In the genomic region with DNA sequence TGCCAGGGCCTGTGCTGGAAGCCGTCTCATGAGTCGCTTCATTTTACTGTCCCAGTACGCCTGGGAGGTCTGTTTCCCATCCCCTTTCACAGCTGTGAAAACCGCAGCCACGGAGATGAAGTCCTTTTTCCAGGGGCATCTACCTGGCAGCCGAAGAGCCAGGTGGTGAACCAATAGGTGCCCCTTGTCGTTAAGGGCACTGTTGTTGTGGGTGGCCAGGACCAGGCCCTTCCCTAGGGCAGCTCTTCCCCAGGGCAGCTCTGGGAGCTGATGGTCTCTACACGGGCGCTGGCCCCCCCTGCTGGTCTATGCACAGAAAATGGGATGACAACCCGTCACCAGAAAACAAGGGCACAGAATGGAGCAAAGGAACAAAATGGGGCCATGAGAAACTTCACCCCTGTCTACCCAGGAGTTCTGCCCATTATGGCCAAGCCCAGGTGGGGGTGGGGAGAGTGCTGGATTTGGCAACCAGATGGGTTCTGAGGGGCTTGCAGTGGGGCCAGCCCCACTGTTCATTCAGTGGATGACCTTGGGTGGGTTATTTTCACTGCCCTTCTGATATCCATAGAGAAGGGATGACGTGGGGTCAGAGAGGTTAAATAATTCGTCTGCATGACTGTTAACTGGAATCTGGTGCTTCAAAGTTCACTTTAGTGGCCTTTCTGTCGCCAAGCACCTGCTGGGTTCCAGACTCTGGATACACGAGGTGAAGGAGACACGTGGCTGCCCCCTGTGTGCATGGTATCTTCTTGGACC, we compare ENCODE assay signal across 1 cellular context.
TF ChIP-seq lines count a peak whose summit lies in the region.

No MANE protein-coding gene starts in this region.

TF ChIP-seq in HepG2, 621 proteins besides CTCF, POLR2A, EP300 and RAD21 (continued from another document and continues in another):
- TF ChIP-seq PCBP1 (IDR thresholded peaks at IDR 0.05; ENCODE audit: borderline replicate concordance, low read depth, low read length) = no peak
- no peak for TF ChIP-seq ZKSCAN5 (CRISPR knock-in tag; IDR thresholded peaks at IDR 0.05)
- TF ChIP-seq, protein P1, sequence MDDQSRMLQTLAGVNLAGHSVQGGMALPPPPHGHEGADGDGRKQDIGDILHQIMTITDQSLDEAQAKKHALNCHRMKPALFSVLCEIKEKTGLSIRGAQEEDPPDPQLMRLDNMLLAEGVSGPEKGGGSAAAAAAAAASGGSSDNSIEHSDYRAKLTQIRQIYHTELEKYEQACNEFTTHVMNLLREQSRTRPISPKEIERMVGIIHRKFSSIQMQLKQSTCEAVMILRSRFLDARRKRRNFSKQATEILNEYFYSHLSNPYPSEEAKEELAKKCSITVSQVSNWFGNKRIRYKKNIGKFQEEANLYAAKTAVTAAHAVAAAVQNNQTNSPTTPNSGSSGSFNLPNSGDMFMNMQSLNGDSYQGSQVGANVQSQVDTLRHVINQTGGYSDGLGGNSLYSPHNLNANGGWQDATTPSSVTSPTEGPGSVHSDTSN (CRISPR knock-in tag; IDR thresholded peaks at IDR 0.05; ENCODE audit: borderline replicate concordance) = no peak
- TF ChIP-seq ZNF607 (CRISPR knock-in tag; IDR thresholded peaks at IDR 0.05; ENCODE audit: borderline replicate concordance) = peak; percentile 39; the same call in 1 of the 2 replicates
- no peak for TF ChIP-seq NFE2L2 (IDR thresholded peaks at IDR 0.05; ENCODE audit: low read length)
- TF ChIP-seq, protein P2, sequence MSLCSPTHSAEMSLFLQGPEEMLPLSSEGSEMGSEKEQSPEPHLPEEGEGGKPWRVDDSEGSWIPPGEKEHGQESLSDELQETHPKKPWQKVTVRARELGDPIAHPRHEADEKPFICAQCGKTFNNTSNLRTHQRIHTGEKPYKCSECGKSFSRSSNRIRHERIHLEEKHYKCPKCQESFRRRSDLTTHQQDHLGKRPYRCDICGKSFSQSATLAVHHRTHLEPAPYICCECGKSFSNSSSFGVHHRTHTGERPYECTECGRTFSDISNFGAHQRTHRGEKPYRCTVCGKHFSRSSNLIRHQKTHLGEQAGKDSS (CRISPR knock-in tag; IDR thresholded peaks at IDR 0.05; ENCODE audit: borderline replicate concordance, low read depth) = peak; percentile 92
- TF ChIP-seq ZNF33B (CRISPR knock-in tag; IDR thresholded peaks at IDR 0.05) = no peak
- TF ChIP-seq ZNF24 (IDR thresholded peaks at IDR 0.05) = no peak
- no peak; the same call in 1 of the 2 replicates for TF ChIP-seq NFE2L1 (CRISPR knock-in tag; IDR thresholded peaks at IDR 0.05; ENCODE audit: borderline replicate concordance)
- TF ChIP-seq, protein P3, sequence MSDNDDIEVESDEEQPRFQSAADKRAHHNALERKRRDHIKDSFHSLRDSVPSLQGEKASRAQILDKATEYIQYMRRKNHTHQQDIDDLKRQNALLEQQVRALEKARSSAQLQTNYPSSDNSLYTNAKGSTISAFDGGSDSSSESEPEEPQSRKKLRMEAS (IDR thresholded peaks at IDR 0.05) = no peak; the same call in 1 of the 2 replicates
- TF ChIP-seq, protein P4, sequence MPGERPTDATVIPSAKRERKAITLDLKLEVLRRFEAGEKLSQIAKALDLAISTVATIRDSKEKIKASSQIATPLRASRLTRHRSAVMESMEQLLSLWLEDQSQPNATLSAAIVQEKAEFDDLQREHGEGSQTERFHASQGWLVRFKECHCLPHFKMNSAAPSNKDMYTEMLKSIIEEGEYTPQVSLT (CRISPR knock-in tag; IDR thresholded peaks at IDR 0.05; ENCODE audit: borderline replicate concordance, low read depth) = no peak
- peak; percentile 64; the same call in 1 of the 2 replicates for TF ChIP-seq MIER3 (CRISPR knock-in tag; IDR thresholded peaks at IDR 0.05; ENCODE audit: borderline replicate concordance)
- TF ChIP-seq ZNF614 (CRISPR knock-in tag; IDR thresholded peaks at IDR 0.05; ENCODE audit: borderline replicate concordance) = no peak
- no peak for TF ChIP-seq POLR2AphosphoS5 (IDR thresholded peaks at IDR 0.05; ENCODE audit: low read depth, low read length)
- no peak for TF ChIP-seq TMF1 (CRISPR knock-in tag; IDR thresholded peaks at IDR 0.05; ENCODE audit: low read depth)
- TF ChIP-seq, protein P5, sequence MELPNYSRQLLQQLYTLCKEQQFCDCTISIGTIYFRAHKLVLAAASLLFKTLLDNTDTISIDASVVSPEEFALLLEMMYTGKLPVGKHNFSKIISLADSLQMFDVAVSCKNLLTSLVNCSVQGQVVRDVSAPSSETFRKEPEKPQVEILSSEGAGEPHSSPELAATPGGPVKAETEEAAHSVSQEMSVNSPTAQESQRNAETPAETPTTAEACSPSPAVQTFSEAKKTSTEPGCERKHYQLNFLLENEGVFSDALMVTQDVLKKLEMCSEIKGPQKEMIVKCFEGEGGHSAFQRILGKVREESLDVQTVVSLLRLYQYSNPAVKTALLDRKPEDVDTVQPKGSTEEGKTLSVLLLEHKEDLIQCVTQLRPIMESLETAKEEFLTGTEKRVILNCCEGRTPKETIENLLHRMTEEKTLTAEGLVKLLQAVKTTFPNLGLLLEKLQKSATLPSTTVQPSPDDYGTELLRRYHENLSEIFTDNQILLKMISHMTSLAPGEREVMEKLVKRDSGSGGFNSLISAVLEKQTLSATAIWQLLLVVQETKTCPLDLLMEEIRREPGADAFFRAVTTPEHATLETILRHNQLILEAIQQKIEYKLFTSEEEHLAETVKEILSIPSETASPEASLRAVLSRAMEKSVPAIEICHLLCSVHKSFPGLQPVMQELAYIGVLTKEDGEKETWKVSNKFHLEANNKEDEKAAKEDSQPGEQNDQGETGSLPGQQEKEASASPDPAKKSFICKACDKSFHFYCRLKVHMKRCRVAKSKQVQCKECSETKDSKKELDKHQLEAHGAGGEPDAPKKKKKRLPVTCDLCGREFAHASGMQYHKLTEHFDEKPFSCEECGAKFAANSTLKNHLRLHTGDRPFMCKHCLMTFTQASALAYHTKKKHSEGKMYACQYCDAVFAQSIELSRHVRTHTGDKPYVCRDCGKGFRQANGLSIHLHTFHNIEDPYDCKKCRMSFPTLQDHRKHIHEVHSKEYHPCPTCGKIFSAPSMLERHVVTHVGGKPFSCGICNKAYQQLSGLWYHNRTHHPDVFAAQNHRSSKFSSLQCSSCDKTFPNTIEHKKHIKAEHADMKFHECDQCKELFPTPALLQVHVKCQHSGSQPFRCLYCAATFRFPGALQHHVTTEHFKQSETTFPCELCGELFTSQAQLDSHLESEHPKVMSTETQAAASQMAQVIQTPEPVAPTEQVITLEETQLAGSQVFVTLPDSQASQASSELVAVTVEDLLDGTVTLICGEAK (IDR thresholded peaks at IDR 0.05) = no peak
- TF ChIP-seq, protein P5 (CRISPR knock-in tag; IDR thresholded peaks at IDR 0.05) = no peak; the same call in 1 of the 2 replicates
- no peak for TF ChIP-seq HOXA9 (CRISPR knock-in tag; IDR thresholded peaks at IDR 0.05; ENCODE audit: borderline replicate concordance)
- no peak for TF ChIP-seq MIER2 (CRISPR knock-in tag; IDR thresholded peaks at IDR 0.05)
- TF ChIP-seq NCOA5 (CRISPR knock-in tag; IDR thresholded peaks at IDR 0.05) = no peak
- TF ChIP-seq HDAC6 (IDR thresholded peaks at IDR 0.05; ENCODE audit: low read depth, low read length) = no peak
- no peak for TF ChIP-seq SETDB1 (CRISPR knock-in tag; IDR thresholded peaks at IDR 0.05; ENCODE audit: borderline replicate concordance)
- TF ChIP-seq ZNF792 (CRISPR knock-in tag; IDR thresholded peaks at IDR 0.05) = no peak
- TF ChIP-seq, protein P6, sequence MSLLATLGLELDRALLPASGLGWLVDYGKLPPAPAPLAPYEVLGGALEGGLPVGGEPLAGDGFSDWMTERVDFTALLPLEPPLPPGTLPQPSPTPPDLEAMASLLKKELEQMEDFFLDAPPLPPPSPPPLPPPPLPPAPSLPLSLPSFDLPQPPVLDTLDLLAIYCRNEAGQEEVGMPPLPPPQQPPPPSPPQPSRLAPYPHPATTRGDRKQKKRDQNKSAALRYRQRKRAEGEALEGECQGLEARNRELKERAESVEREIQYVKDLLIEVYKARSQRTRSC (CRISPR knock-in tag; IDR thresholded peaks at IDR 0.05; ENCODE audit: low read depth) = peak; percentile 94
- TF ChIP-seq ZNF180 (CRISPR knock-in tag; IDR thresholded peaks at IDR 0.05; ENCODE audit: borderline replicate concordance, low read depth) = 0 out of 2 replicates have a peak, but pooled peaks have one; percentile 75
- no peak for TF ChIP-seq SPEN (CRISPR knock-in tag; IDR thresholded peaks at IDR 0.05; ENCODE audit: low read depth)
- no peak for TF ChIP-seq ZNF326 (CRISPR knock-in tag; IDR thresholded peaks at IDR 0.05; ENCODE audit: borderline replicate concordance)
- TF ChIP-seq JARID2 (CRISPR knock-in tag; IDR thresholded peaks at IDR 0.05; ENCODE audit: insufficient replicate concordance) = no peak
- no peak for TF ChIP-seq ZNF879 (CRISPR knock-in tag; IDR thresholded peaks at IDR 0.05)
- peak; percentile 86 for TF ChIP-seq IRF2 (CRISPR knock-in tag; IDR thresholded peaks at IDR 0.05)
- TF ChIP-seq JUNB (CRISPR knock-in tag; IDR thresholded peaks at IDR 0.05; ENCODE audit: borderline replicate concordance) = no peak
- peak; percentile 96 for TF ChIP-seq ZNF230 (CRISPR knock-in tag; IDR thresholded peaks at IDR 0.05)
- TF ChIP-seq, protein P7, sequence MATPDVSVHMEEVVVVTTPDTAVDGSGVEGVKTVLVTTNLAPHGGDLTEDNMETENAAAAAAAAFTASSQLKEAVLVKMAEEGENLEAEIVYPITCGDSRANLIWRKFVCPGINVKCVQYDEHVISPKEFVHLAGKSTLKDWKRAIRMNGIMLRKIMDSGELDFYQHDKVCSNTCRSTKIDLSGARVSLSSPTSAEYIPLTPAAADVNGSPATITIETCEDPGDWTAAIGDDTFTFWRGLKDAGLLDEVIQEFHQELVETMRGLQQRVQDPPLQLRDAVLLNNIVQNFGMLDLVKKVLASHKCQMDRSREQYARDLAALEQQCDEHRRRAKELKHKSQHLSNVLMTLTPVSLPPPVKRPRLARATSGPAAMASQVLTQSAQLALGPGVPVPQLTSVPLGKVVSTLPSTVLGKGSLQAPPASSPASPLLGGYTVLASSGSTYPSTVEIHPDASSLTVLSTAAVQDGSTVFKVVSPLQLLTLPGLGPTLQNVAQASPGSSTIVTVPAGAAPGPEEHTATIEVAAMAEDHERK (CRISPR knock-in tag; IDR thresholded peaks at IDR 0.05; ENCODE audit: low read depth) = no peak
- TF ChIP-seq, protein P8, sequence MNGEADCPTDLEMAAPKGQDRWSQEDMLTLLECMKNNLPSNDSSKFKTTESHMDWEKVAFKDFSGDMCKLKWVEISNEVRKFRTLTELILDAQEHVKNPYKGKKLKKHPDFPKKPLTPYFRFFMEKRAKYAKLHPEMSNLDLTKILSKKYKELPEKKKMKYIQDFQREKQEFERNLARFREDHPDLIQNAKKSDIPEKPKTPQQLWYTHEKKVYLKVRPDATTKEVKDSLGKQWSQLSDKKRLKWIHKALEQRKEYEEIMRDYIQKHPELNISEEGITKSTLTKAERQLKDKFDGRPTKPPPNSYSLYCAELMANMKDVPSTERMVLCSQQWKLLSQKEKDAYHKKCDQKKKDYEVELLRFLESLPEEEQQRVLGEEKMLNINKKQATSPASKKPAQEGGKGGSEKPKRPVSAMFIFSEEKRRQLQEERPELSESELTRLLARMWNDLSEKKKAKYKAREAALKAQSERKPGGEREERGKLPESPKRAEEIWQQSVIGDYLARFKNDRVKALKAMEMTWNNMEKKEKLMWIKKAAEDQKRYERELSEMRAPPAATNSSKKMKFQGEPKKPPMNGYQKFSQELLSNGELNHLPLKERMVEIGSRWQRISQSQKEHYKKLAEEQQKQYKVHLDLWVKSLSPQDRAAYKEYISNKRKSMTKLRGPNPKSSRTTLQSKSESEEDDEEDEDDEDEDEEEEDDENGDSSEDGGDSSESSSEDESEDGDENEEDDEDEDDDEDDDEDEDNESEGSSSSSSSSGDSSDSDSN (CRISPR knock-in tag; IDR thresholded peaks at IDR 0.05) = 0 out of 2 replicates have a peak, but pooled peaks have one; percentile 24
- no peak for TF ChIP-seq KLF15 (CRISPR knock-in tag; IDR thresholded peaks at IDR 0.05; ENCODE audit: borderline replicate concordance)
- no peak for TF ChIP-seq ZFP36L1 (CRISPR knock-in tag; IDR thresholded peaks at IDR 0.05)
- TF ChIP-seq TGIF2 (CRISPR knock-in tag; IDR thresholded peaks at IDR 0.05) = no peak; the same call in 1 of the 2 replicates
- TF ChIP-seq CBX5 (CRISPR knock-in tag; IDR thresholded peaks at IDR 0.05; ENCODE audit: borderline replicate concordance) = no peak; the same call in 1 of the 2 replicates
- 0 out of 2 replicates have a peak, but pooled peaks have one; percentile 43 for TF ChIP-seq CEBPG (CRISPR knock-in tag; IDR thresholded peaks at IDR 0.05)
- TF ChIP-seq MXI1 (IDR thresholded peaks at IDR 0.05; ENCODE audit: borderline replicate concordance, low read depth, low read length) = 0 out of 3 replicates have a peak, but pooled peaks have one; percentile 50
- no peak for TF ChIP-seq ZNF30 (CRISPR knock-in tag; IDR thresholded peaks at IDR 0.05)
- TF ChIP-seq ZNF775 (CRISPR knock-in tag; IDR thresholded peaks at IDR 0.05; ENCODE audit: borderline replicate concordance) = no peak
- peak; percentile 87 for TF ChIP-seq ZNF678 (CRISPR knock-in tag; IDR thresholded peaks at IDR 0.05)
